Comparison of ENCODE assay signal across 18 cellular contexts in genomic region chr13:23949736-23950135, GRCh38. TPM values are rescaled to one million over a fixed set of nuclear protein-coding genes. Genes with fewer than 3 reads are reported as not detected.
DNase-seq lines count a peak whose midpoint lies in the region; ATAC-seq and TF ChIP-seq lines count a peak whose summit lies in the region.
"Had no signal": no experiment of that assay in that cellular context is flagged by ENCODE, and none has a peak within 500 bp of the region (broad histone marks: within the 10 kb centered on the region; RNA-seq: fewer than 3 reads in every experiment).

No MANE protein-coding gene starts in this region.

- intact Hi-C loops in Right ventricle myocardium inferior (cut with DNase I) (no loop called here), heart right ventricle (cut with DNase I) (no loop called here), natural killer cell (cut with micrococcal nuclease) (no loop called here)

- H3K4me3 ChIP-seq in heart right ventricle: no peak overlapping the region
- no peak overlapping the region for H3K4me3 ChIP-seq in osteoblast (ENCODE audit: insufficient read depth, low read length)
- H3K4me3 ChIP-seq: BLaER1 had no signal

- H3K27me3 ChIP-seq in heart right ventricle (peaks cover 0 to 21% (median 9%) of the 10 kb centered on the region in 7 donors), osteoblast (ENCODE audit: insufficient read depth, low read length) (peaks cover 5% of the 10 kb centered on the region)
- H3K27me3 ChIP-seq: BE2C, BLaER1 had no signal

- H2AFZ ChIP-seq in osteoblast (ENCODE audit: low read length): no peak overlapping the region

- H3K4me2 ChIP-seq in osteoblast (ENCODE audit: insufficient read depth, low read length): no peak overlapping the region
- H3K4me2 ChIP-seq: BLaER1 had no signal

- TF ChIP-seq CTCF in heart right ventricle (IDR thresholded peaks at IDR 0.05) (no peak), GM20000 (IDR thresholded peaks at IDR 0.05; ENCODE audit: extremely low read depth, missing control alignments) (no peak), osteoblast (IDR thresholded peaks at IDR 0.05; ENCODE audit: extremely low read depth, low read depth, low read length) (no peak), natural killer cell (IDR thresholded peaks at IDR 0.05) (no peak)

- no peak overlapping the region for H3K27ac ChIP-seq in heart right ventricle
- no peak overlapping the region for H3K27ac ChIP-seq in osteoblast (ENCODE audit: low read depth, low read length)
- H3K27ac ChIP-seq: BLaER1 had no signal

- H3K4me1 ChIP-seq in heart right ventricle (no peaks in the 10 kb centered on the region), osteoblast (ENCODE audit: insufficient read depth, low read length) (no peaks in the 10 kb centered on the region)
- H3K4me1 ChIP-seq: BE2C, BLaER1, Caco-2 had no signal

- H3K4me1 Mint-ChIP-seq in natural killer cell (peaks cover 0 to 13% of the 10 kb centered on the region in 2 donors), T-helper 17 cell (peaks cover 2% of the 10 kb centered on the region)

- no peaks in the 10 kb centered on the region for H3K9me3 Mint-ChIP-seq in natural killer cell
- H3K9me3 Mint-ChIP-seq: CD4-positive, alpha-beta T cell; CD8-positive, alpha-beta T cell had no signal

- DNase-seq in Right ventricle myocardium inferior (ENCODE audit: missing footprints) (no peak), heart right ventricle (no peak), GM20000 (ENCODE audit: low spot score) (peak; percentile 20), osteoblast (ENCODE audit: insufficient read length, low spot score, missing footprints) (peak; percentile 70), natural killer cell (no peak), T-helper 17 cell (no peak)
- DNase-seq: 8988T; ACHN; BE2C; C1 segment of cervical spinal cord; Caco-2; Calu3; CD4-positive, alpha-beta T cell; CD8-positive, alpha-beta T cell; DMS79 treated with DMSO at 0.1 percent for 48 hours; GF-D8 had no signal

- 82 to 91% methylated on average over 4 of the region's 4 CpGs for WGBS in heart right ventricle, 2 donors

- H3K79me2 ChIP-seq in osteoblast (ENCODE audit: insufficient read depth, low read length): no peaks in the 10 kb centered on the region

- peak; percentile 9 for ATAC-seq in Right ventricle myocardium inferior
- ATAC-seq in heart right ventricle: no peak
- no peak for ATAC-seq in natural killer cell
- no peak for ATAC-seq in T-helper 17 cell
- ATAC-seq: CD8-positive, alpha-beta T cell had no signal

- H3K36me3 Mint-ChIP-seq in natural killer cell (no peaks in the 10 kb centered on the region), T-helper 17 cell (ENCODE audit: low read depth) (no peaks in the 10 kb centered on the region)
- H3K36me3 Mint-ChIP-seq: CD8-positive, alpha-beta T cell had no signal

- H3K27me3 Mint-ChIP-seq in natural killer cell (ENCODE audit: low read depth in 2 of 2): peaks cover 13 to 23% of the 10 kb centered on the region in 2 donors
- H3K27me3 Mint-ChIP-seq in T-helper 17 cell: peaks cover 40% of the 10 kb centered on the region

- H4K20me1 ChIP-seq in osteoblast (ENCODE audit: insufficient read depth, low read length): no peaks in the 10 kb centered on the region
- H4K20me1 ChIP-seq: BLaER1 had no signal

- H3K9me3 ChIP-seq in heart right ventricle (no peaks in the 10 kb centered on the region), osteoblast (ENCODE audit: low read depth, low read length) (no peaks in the 10 kb centered on the region), T-helper 17 cell (ENCODE audit: control insufficient read depth, low read length, poor library complexity, severe bottlenecking) (no peaks in the 10 kb centered on the region)
- H3K9me3 ChIP-seq: BE2C, BLaER1, Caco-2 had no signal

- no peak overlapping the region for H3K27ac Mint-ChIP-seq in natural killer cell
- H3K27ac Mint-ChIP-seq in T-helper 17 cell: no peak overlapping the region
- H3K27ac Mint-ChIP-seq: CD4-positive, alpha-beta T cell; CD8-positive, alpha-beta T cell had no signal

- no peak overlapping the region for H3K4me3 Mint-ChIP-seq in natural killer cell
- H3K4me3 Mint-ChIP-seq in T-helper 17 cell: no peak overlapping the region
- H3K4me3 Mint-ChIP-seq: CD4-positive, alpha-beta T cell; CD8-positive, alpha-beta T cell had no signal

- H3K36me3 ChIP-seq in heart right ventricle: no peaks in the 10 kb centered on the region
- no peaks in the 10 kb centered on the region for H3K36me3 ChIP-seq in osteoblast (ENCODE audit: insufficient read depth, low read length)
- H3K36me3 ChIP-seq: BE2C, BLaER1 had no signal

RNA-seq across cellular contexts. Expression of gene C1QTNF9B, which starts 52.4 kb away (rescaled TPM):
- 3.1 TPM for total RNA-seq in Right ventricle myocardium inferior
- 1 to 10 TPM in 4 of 10 donors, under 1 TPM in 4, not detected in 2; 0.44 to 2.1 (median 1.1) TPM for total RNA-seq in heart right ventricle
- 1 to 10 TPM; 3.1 TPM for polyA plus RNA-seq in heart right ventricle
- not detected in 2 replicates for total RNA-seq in osteoblast
- total RNA-seq in natural killer cell: not detected
- total RNA-seq in T-helper 17 cell: not detected
- total RNA-seq: A673; Caco-2; Calu3; CD4-positive, alpha-beta T cell; CD8-positive, alpha-beta T cell had no signal

Comparison
In these comparisons a context has a peak if more than half of its experiments do, and no peak if none do; other contexts are left out.
1. DNase-seq: peak in GM20000 (single experiment) and osteoblast (single experiment); none in Right ventricle myocardium inferior (single experiment), heart right ventricle (0 of 2), natural killer cell (single experiment) and T-helper 17 cell (0 of 3).